15 cellular contexts compared by ENCODE assay signal in the genomic region with DNA sequence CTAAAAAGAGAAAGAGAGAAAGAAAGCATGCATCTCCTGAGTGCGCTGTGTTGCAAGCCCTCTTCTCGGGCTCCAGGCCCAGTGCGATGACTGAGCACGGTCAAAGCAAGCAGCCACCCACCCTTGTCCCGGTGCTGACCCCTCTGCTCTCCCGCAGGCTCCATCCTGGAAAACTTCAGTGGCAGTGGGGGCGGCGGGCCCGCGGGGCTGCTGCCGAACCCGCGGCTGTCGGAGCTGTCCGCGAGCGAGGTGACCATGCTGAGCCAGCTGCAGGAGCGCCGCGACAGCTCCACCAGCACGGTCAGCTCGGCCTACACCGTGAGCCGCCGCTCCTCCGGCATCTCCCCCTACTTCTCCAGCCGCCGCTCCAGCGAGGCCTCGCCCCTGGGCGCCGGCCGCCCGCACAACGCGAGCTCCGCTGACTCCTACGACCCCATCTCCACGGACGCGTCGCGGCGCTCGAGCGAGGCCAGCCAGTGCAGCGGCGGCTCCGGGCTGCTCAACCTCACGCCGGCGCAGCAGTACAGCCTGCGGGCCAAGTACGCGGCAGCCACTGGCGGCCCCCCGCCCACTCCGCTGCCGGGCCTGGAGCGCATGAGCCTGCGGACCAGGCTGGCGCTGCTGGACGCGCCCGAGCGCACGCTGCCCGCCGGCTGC.
"Had no signal": no experiment of that assay in that cellular context is flagged by ENCODE, and none has a peak within 500 bp of the region (broad histone marks: within the 10 kb centered on the region; RNA-seq: fewer than 3 reads in every experiment).

No MANE protein-coding gene starts in this region.

- H3K4me3 ChIP-seq: thyroid gland had no signal

- ATAC-seq: activated CD8-positive, alpha-beta T cell treated with anti-CD3 and anti-CD28 coated beads, Interleukin-2, amount 10 ng/mL, durations not matched to agents 7 days and 5 days; activated naive CD4-positive, alpha-beta T cell treated with anti-CD3 and anti-CD28 coated beads, Interleukin-2, amount 50 U/mL, for 72 hours; esophagus mucosa had no signal

- H3K27ac ChIP-seq: thyroid gland, WERI-Rb-1 had no signal

- H3K27me3 ChIP-seq: thyroid gland had no signal

- H3K4me1 ChIP-seq: thyroid gland had no signal

- DNase-seq: activated CD4-positive, alpha-beta T cell treated with anti-CD3 and anti-CD28 coated beads, Interleukin-2, amount 50 U/mL, for 1 hour; activated CD4-positive, CD25-positive, alpha-beta regulatory T cell treated with anti-CD3 and anti-CD28 coated beads, Interleukin-2, amount 50 U/mL, for 72 hours; activated CD8-positive, alpha-beta T cell treated with anti-CD3 and anti-CD28 coated beads, Interleukin-2, amount 10 ng/mL, durations not matched to agents 7 days and 5 days; activated gamma-delta T cell treated with Interleukin-2 at 50 U/mL for 16 hours; caudate nucleus; effector memory CD4-positive, alpha-beta T cell; hippocampal formation; retina; stimulated activated CD4-positive, alpha-beta T cell treated with anti-CD3 and anti-CD28 coated beads, Interleukin-4, amount 100 ng/mL, for 1 hour; stimulated activated naive CD4-positive, alpha-beta T cell treated with Interleukin-2 at 50 U/mL for 16 hours; T-helper 1 cell; thyroid gland; WERI-Rb-1 had no signal

- H3K36me3 ChIP-seq: thyroid gland, WERI-Rb-1 had no signal

- H3K9me3 ChIP-seq: thyroid gland had no signal
